ENCODE assay signal across 1 cellular context in the genomic region with DNA sequence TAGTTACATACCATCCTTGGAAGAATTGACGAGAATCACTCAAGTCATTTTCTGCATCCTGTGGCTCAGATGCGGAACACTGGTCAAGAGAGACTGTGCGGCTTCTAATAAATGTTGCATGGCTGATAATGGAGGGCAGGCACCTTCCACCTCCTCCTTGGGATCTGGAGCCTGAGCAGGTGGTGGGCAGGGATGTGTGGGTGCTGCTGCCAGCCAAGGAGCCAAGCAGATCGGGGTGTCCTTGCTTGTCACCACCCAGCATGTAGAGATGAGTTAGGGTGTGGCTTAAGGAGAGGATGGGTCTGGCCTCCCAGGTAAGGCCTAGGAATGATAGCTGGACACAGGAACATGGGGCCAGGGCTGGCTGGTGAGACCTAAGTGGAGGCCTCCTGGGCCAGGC.
TF ChIP-seq lines count a peak whose summit lies in the region.

No MANE protein-coding gene starts in this region.

TF ChIP-seq in K562, 482 proteins besides CTCF, POLR2A, EP300 and RAD21:
- no peak for TF ChIP-seq DDX20 (tag; IDR thresholded peaks at IDR 0.05; ENCODE audit: low read depth)
- TF ChIP-seq ZNF124 (CRISPR knock-in tag; IDR thresholded peaks at IDR 0.05), result no peak
- no peak for TF ChIP-seq TFE3 (CRISPR knock-in tag; IDR thresholded peaks at IDR 0.05)
- no peak for TF ChIP-seq RNF2 (IDR thresholded peaks at IDR 0.05)
- no peak for TF ChIP-seq NCOR1 (IDR thresholded peaks at IDR 0.05)
- TF ChIP-seq RBFOX2 (IDR thresholded peaks at IDR 0.05; ENCODE audit: low read depth, low read length), result 0 out of 2 replicates have a peak, but pooled peaks have one; percentile 1
- no peak for TF ChIP-seq MTF1 (CRISPR knock-in tag; IDR thresholded peaks at IDR 0.05; ENCODE audit: borderline replicate concordance)
